ENCODE assay signal across 1 cellular context in genomic region chr19:14085309-14085995, GRCh38.
TF ChIP-seq lines count a peak whose summit lies in the region.

Gene C19orf67, minus strand, starts transcription at chr19:14085783. Its CDS starts 156 bp downstream, at chr19:14085627.

TF ChIP-seq in K562, 482 proteins besides CTCF, POLR2A, EP300 and RAD21 (continued from another document):
- TF ChIP-seq, protein P1, sequence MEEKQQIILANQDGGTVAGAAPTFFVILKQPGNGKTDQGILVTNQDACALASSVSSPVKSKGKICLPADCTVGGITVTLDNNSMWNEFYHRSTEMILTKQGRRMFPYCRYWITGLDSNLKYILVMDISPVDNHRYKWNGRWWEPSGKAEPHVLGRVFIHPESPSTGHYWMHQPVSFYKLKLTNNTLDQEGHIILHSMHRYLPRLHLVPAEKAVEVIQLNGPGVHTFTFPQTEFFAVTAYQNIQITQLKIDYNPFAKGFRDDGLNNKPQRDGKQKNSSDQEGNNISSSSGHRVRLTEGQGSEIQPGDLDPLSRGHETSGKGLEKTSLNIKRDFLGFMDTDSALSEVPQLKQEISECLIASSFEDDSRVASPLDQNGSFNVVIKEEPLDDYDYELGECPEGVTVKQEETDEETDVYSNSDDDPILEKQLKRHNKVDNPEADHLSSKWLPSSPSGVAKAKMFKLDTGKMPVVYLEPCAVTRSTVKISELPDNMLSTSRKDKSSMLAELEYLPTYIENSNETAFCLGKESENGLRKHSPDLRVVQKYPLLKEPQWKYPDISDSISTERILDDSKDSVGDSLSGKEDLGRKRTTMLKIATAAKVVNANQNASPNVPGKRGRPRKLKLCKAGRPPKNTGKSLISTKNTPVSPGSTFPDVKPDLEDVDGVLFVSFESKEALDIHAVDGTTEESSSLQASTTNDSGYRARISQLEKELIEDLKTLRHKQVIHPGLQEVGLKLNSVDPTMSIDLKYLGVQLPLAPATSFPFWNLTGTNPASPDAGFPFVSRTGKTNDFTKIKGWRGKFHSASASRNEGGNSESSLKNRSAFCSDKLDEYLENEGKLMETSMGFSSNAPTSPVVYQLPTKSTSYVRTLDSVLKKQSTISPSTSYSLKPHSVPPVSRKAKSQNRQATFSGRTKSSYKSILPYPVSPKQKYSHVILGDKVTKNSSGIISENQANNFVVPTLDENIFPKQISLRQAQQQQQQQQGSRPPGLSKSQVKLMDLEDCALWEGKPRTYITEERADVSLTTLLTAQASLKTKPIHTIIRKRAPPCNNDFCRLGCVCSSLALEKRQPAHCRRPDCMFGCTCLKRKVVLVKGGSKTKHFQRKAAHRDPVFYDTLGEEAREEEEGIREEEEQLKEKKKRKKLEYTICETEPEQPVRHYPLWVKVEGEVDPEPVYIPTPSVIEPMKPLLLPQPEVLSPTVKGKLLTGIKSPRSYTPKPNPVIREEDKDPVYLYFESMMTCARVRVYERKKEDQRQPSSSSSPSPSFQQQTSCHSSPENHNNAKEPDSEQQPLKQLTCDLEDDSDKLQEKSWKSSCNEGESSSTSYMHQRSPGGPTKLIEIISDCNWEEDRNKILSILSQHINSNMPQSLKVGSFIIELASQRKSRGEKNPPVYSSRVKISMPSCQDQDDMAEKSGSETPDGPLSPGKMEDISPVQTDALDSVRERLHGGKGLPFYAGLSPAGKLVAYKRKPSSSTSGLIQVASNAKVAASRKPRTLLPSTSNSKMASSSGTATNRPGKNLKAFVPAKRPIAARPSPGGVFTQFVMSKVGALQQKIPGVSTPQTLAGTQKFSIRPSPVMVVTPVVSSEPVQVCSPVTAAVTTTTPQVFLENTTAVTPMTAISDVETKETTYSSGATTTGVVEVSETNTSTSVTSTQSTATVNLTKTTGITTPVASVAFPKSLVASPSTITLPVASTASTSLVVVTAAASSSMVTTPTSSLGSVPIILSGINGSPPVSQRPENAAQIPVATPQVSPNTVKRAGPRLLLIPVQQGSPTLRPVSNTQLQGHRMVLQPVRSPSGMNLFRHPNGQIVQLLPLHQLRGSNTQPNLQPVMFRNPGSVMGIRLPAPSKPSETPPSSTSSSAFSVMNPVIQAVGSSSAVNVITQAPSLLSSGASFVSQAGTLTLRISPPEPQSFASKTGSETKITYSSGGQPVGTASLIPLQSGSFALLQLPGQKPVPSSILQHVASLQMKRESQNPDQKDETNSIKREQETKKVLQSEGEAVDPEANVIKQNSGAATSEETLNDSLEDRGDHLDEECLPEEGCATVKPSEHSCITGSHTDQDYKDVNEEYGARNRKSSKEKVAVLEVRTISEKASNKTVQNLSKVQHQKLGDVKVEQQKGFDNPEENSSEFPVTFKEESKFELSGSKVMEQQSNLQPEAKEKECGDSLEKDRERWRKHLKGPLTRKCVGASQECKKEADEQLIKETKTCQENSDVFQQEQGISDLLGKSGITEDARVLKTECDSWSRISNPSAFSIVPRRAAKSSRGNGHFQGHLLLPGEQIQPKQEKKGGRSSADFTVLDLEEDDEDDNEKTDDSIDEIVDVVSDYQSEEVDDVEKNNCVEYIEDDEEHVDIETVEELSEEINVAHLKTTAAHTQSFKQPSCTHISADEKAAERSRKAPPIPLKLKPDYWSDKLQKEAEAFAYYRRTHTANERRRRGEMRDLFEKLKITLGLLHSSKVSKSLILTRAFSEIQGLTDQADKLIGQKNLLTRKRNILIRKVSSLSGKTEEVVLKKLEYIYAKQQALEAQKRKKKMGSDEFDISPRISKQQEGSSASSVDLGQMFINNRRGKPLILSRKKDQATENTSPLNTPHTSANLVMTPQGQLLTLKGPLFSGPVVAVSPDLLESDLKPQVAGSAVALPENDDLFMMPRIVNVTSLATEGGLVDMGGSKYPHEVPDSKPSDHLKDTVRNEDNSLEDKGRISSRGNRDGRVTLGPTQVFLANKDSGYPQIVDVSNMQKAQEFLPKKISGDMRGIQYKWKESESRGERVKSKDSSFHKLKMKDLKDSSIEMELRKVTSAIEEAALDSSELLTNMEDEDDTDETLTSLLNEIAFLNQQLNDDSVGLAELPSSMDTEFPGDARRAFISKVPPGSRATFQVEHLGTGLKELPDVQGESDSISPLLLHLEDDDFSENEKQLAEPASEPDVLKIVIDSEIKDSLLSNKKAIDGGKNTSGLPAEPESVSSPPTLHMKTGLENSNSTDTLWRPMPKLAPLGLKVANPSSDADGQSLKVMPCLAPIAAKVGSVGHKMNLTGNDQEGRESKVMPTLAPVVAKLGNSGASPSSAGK (IDR thresholded peaks at IDR 0.05) = peak; percentile 65
- TF ChIP-seq L3MBTL2 (IDR thresholded peaks at IDR 0.05) (peak; percentile 74; the same call in 1 of the 2 replicates), PHF8 (IDR thresholded peaks at IDR 0.05; ENCODE audit: borderline replicate concordance, low read length) (peak; percentile 29; the same call in 1 of the 2 replicates), MAZ (CRISPR knock-in tag; conservative IDR thresholded peaks at IDR 0.05 in 1 of 2, IDR thresholded peaks at IDR 0.05 in 1 of 2) (peak; percentile 41 to 67; a peak in 2 of 4 replicates)
TF ChIP-seq in K562: peak in this region for 28.
